ENCODE assay signal across 15 cellular contexts in the genomic region with DNA sequence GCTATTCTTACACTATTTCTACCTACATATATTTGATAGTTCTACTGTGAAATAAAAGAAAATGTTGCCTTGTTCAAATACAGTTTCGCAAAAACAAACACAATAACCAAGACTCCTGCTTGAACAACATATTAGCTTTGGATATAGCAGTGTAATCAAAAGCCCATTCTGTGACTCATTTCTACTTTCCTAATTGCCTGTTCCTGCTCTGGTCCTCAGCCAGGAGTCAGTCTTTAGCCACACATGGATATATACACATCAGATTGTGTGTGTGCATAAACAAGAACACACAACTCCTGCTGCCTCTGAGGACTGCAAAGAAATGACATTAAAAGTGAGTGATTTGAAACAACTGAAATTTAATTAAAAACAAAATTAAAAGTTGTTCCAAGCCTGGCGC.
"Had no signal": no experiment of that assay in that cellular context is flagged by ENCODE, and none has a peak within 500 bp of the region (broad histone marks: within the 10 kb centered on the region; RNA-seq: fewer than 3 reads in every experiment).

No MANE protein-coding gene starts in this region.

- H3K27ac ChIP-seq: dorsolateral prefrontal cortex, skin epidermis, tibial nerve had no signal

- H3K9me3 Mint-ChIP-seq: activated T-helper 2 cell treated with anti-CD3 and anti-CD28 coated beads, Interferon-gamma antibody, Interleukin-2, Interleukin-4, amounts not matched to agents 10 μg/mL and 5 μg/mL and 100 μg/mL, durations not matched to agents 14 hours and 24 hours and 36 hours had no signal

- H3K4me1 ChIP-seq: tibial nerve had no signal

- H3K36me3 ChIP-seq: tibial nerve had no signal

- H3K27ac Mint-ChIP-seq: activated naive CD4-positive, alpha-beta T cell treated with anti-CD3 and anti-CD28 coated beads for 36 hours; activated T-helper 2 cell treated with anti-CD3 and anti-CD28 coated beads, Interferon-gamma antibody, Interleukin-2, Interleukin-4, amounts not matched to agents 10 μg/mL and 5 μg/mL and 100 μg/mL, durations not matched to agents 14 hours and 24 hours and 36 hours; natural killer cell treated with Interleukin-12 subunit alpha and Interleukin-12 subunit beta and Interleukin-15 and Interleukin-18, amount 100 ng/mL, for 72 hours; progenitor cell of endocrine pancreas had no signal

- ATAC-seq: natural killer cell treated with Interleukin-12 subunit alpha and Interleukin-12 subunit beta and Interleukin-15 and Interleukin-18, amount 100 ng/mL, for 72 hours; right cardiac atrium had no signal

- DNase-seq: activated CD4-positive, alpha-beta T cell treated with anti-CD3 and anti-CD28 coated beads, Interleukin-2, amount 50 U/mL, for 48 hours; activated naive CD4-positive, alpha-beta T cell treated with anti-CD3 and anti-CD28 coated beads for 36 hours; dorsolateral prefrontal cortex; hippocampal formation; nucleus accumbens; right cardiac atrium; stimulated activated CD4-positive, alpha-beta T cell treated with anti-CD3 and anti-CD28 coated beads, Interleukin-15, amount 100 ng/mL, for 24 hours; stimulated activated CD4-positive, alpha-beta T cell treated with anti-CD3 and anti-CD28 coated beads, Interleukin-4, amount 100 ng/mL, for 1 hour; stimulated activated naive CD4-positive, alpha-beta T cell; substantia nigra had no signal

- H3K9me3 ChIP-seq: tibial nerve had no signal

- H3K27me3 ChIP-seq: dorsolateral prefrontal cortex, tibial nerve had no signal

- H3K4me3 Mint-ChIP-seq: activated naive CD4-positive, alpha-beta T cell treated with anti-CD3 and anti-CD28 coated beads for 36 hours; natural killer cell treated with Interleukin-12 subunit alpha and Interleukin-12 subunit beta and Interleukin-15 and Interleukin-18, amount 100 ng/mL, for 72 hours had no signal

- H3K27me3 Mint-ChIP-seq: natural killer cell treated with Interleukin-12 subunit alpha and Interleukin-12 subunit beta and Interleukin-15 and Interleukin-18, amount 100 ng/mL, for 72 hours; progenitor cell of endocrine pancreas had no signal

- H3K4me3 ChIP-seq: dorsolateral prefrontal cortex, skin epidermis, tibial nerve had no signal
